Comparison of ENCODE assay signal across 8 cellular contexts in genomic region chr1:207050428-207050767, GRCh38.
DNase-seq lines count a peak whose midpoint lies in the region; ATAC-seq and TF ChIP-seq lines count a peak whose summit lies in the region.

No MANE protein-coding gene starts in this region.

- no peak for DNase-seq in activated naive CD8-positive, alpha-beta T cell treated with anti-CD3 and anti-CD28 coated beads, Interleukin-2, amount 50 U/mL, for 24 hours
- DNase-seq in iPS-NIHi11 (ENCODE audit: low spot score) (peak; percentile 55), inferior parietal cortex (ENCODE audit: extremely low spot score) (no peak), Ammon's horn (ENCODE audit: low spot score) (no peak)

- peak overlapping the region; percentile 100 for H3K4me3 Mint-ChIP-seq in activated naive CD8-positive, alpha-beta T cell treated with anti-CD3 and anti-CD28 coated beads, Interleukin-2, amount 50 U/mL, for 24 hours

- no peaks in the 10 kb centered on the region for H3K27me3 ChIP-seq in subcutaneous abdominal adipose tissue (ENCODE audit: control insufficient read depth in 5 of 5, insufficient read depth in 4 of 5, low read length in 5 of 5)

- TF ChIP-seq CTCF in 22Rv1 (IDR thresholded peaks at IDR 0.05): no peak

- H3K4me1 Mint-ChIP-seq in activated naive CD8-positive, alpha-beta T cell treated with anti-CD3 and anti-CD28 coated beads, Interleukin-2, amount 50 U/mL, for 24 hours: peaks cover 74% of the 10 kb centered on the region

- peak overlapping the region; percentile 96 for H3K27ac Mint-ChIP-seq in activated naive CD8-positive, alpha-beta T cell treated with anti-CD3 and anti-CD28 coated beads, Interleukin-2, amount 50 U/mL, for 24 hours

- H3K9me3 Mint-ChIP-seq in activated naive CD8-positive, alpha-beta T cell treated with anti-CD3 and anti-CD28 coated beads, Interleukin-2, amount 50 U/mL, for 24 hours: no peaks in the 10 kb centered on the region

- H3K36me3 ChIP-seq in subcutaneous abdominal adipose tissue (ENCODE audit: control insufficient read depth in 5 of 5, insufficient read depth in 5 of 5, low read length in 5 of 5): peaks cover 14 to 19% (median 15%) of the 10 kb centered on the region in 5 donors

- H3K4me1 ChIP-seq in subcutaneous abdominal adipose tissue (ENCODE audit: control insufficient read depth in 5 of 5, insufficient read depth in 5 of 5, low read length in 5 of 5): peaks cover 6 to 53% (median 40%) of the 10 kb centered on the region in 5 donors

- H3K36me3 Mint-ChIP-seq in activated naive CD8-positive, alpha-beta T cell treated with anti-CD3 and anti-CD28 coated beads, Interleukin-2, amount 50 U/mL, for 24 hours (ENCODE audit: low read depth): peaks cover 32% of the 10 kb centered on the region

- ATAC-seq in HG03378 (IDR thresholded peaks at IDR 0.05; ENCODE audit: unreplicated experiment) (peak; percentile 2), GM19463 (IDR thresholded peaks at IDR 0.05; ENCODE audit: unreplicated experiment) (no peak)
- peak; percentile 0 for ATAC-seq in activated naive CD8-positive, alpha-beta T cell treated with anti-CD3 and anti-CD28 coated beads, Interleukin-2, amount 50 U/mL, for 24 hours

- H3K27ac ChIP-seq in 22Rv1 (peak overlapping the region; percentile 98), subcutaneous abdominal adipose tissue (ENCODE audit: low read depth, low read length) (peak overlapping the region; percentile 87)

- no peaks in the 10 kb centered on the region for H3K9me3 ChIP-seq in subcutaneous abdominal adipose tissue (ENCODE audit: control insufficient read depth in 5 of 5, low read length in 5 of 5)

- peak overlapping the region; percentile 90 to 99 (median 93) for H3K9ac ChIP-seq in subcutaneous abdominal adipose tissue (ENCODE audit: low read length in 5 of 5)

- H3K4me3 ChIP-seq in subcutaneous abdominal adipose tissue (ENCODE audit: low read depth in 1 of 5, low read length in 5 of 5): peak overlapping the region; percentile 95 to 99 (median 96)

- peaks cover 2% of the 10 kb centered on the region for H3K27me3 Mint-ChIP-seq in activated naive CD8-positive, alpha-beta T cell treated with anti-CD3 and anti-CD28 coated beads, Interleukin-2, amount 50 U/mL, for 24 hours
